ENCODE assay signal across 1 cellular context in the genomic region with DNA sequence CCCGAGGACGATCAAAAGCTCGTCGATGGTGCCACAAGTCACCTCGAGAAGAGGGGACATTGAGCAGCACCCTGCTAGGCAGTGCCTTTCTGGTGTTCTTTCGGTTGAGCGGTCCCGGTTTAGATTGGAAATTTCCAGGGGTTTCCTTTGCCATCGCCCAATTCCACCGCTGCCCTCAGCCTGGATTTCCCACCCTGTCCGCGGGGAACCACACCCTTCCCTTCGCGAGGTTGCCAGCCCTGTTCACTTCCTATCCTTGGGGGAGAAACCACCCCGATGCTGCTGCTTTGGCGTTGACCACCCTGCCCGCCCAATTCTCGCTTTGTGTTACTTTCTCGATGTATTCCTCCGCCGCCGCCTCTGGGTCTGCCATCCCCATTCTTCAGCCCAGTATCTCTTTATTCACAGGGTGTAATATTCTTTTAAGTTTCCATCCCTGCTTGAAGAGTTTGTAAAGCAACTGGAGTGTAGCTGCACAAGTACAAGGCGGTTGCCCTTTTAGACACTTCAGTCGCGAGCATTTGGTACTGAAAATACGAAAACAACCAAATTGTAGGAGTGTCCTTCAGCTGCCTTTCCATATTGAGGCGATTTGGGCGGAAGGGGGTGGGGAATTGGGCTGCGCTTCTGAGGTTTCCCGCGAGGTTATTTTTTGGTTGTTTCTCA.
TF ChIP-seq lines count a peak whose summit lies in the region.

No MANE protein-coding gene starts in this region.

TF ChIP-seq in K562, 482 proteins besides CTCF, POLR2A, EP300 and RAD21 (continued from another document and continues in another):
- TF ChIP-seq SIN3A (IDR thresholded peaks at IDR 0.05; ENCODE audit: borderline replicate concordance in 2 of 2, control insufficient read depth in 1 of 2, low read depth in 2 of 2, low read length in 2 of 2) (peak in 1 of 2 experiments; percentile 32; a peak in 1 of 4 replicates), CAMTA2 (CRISPR knock-in tag; conservative IDR thresholded peaks at IDR 0.05) (no peak), CEBPB (tag; IDR thresholded peaks at IDR 0.05) (no peak), ZNF253 (CRISPR knock-in tag; conservative IDR thresholded peaks at IDR 0.05) (no peak), NR3C1 (CRISPR knock-in tag; IDR thresholded peaks at IDR 0.05) (no peak), RAD51 (IDR thresholded peaks at IDR 0.05; ENCODE audit: borderline replicate concordance, low read depth) (no peak), ATF1 (CRISPR knock-in tag; IDR thresholded peaks at IDR 0.05) (no peak), ATF1 (tag; IDR thresholded peaks at IDR 0.05) (no peak), MLX (CRISPR knock-in tag; conservative IDR thresholded peaks at IDR 0.05) (no peak), JUNB (CRISPR knock-in tag; conservative IDR thresholded peaks at IDR 0.05) (no peak), KDM2B (CRISPR knock-in tag; IDR thresholded peaks at IDR 0.05) (no peak), ILK (tag; IDR thresholded peaks at IDR 0.05; ENCODE audit: borderline replicate concordance, low read depth) (no peak), ZNF561 (CRISPR knock-in tag; conservative IDR thresholded peaks at IDR 0.05) (no peak), ZFP1 (CRISPR knock-in tag; IDR thresholded peaks at IDR 0.05) (no peak), ELF1 (tag; IDR thresholded peaks at IDR 0.05) (no peak), CREB1 (IDR thresholded peaks at IDR 0.05) (no peak), CREB1 (CRISPR knock-in tag; IDR thresholded peaks at IDR 0.05) (no peak), KAT7 (CRISPR knock-in tag; IDR thresholded peaks at IDR 0.05; ENCODE audit: borderline replicate concordance) (no peak), HDAC1 (IDR thresholded peaks at IDR 0.05) (0 out of 4 replicates have a peak, but pooled peaks of 1 of the 2 experiments have one; percentile 9), RBFOX2 (IDR thresholded peaks at IDR 0.05; ENCODE audit: low read depth, low read length) (peak; percentile 19; the same call in 1 of the 2 replicates), NEUROD1 (IDR thresholded peaks at IDR 0.05; ENCODE audit: borderline replicate concordance, low read depth, low read length, partially characterized antibody) (no peak), POLR2AphosphoS5 (IDR thresholded peaks at IDR 0.05; ENCODE audit: control insufficient read depth, insufficient read depth, low read depth, low read length) (no peak), ETV6 (IDR thresholded peaks at IDR 0.05; ENCODE audit: borderline replicate concordance in 1 of 2, low read depth in 2 of 2, low read length in 1 of 2) (no peak), ETV6 (CRISPR knock-in tag; IDR thresholded peaks at IDR 0.05; ENCODE audit: borderline replicate concordance) (no peak), CBX1 (IDR thresholded peaks at IDR 0.05; ENCODE audit: low read depth) (no peak), NONO (IDR thresholded peaks at IDR 0.05; ENCODE audit: low read depth in 2 of 2, low read length in 1 of 2) (no peak), TAL1 (IDR thresholded peaks at IDR 0.05) (no peak), PTTG1 (tag; IDR thresholded peaks at IDR 0.05; ENCODE audit: low read depth) (no peak), SRSF7 (optimal IDR thresholded peaks at IDR 0.05; ENCODE audit: low read depth, low read length) (no peak), HNRNPUL1 (IDR thresholded peaks at IDR 0.05; ENCODE audit: low read length) (no peak), CHCHD3 (CRISPR knock-in tag; IDR thresholded peaks at IDR 0.05) (no peak), ZNF3 (CRISPR knock-in tag; IDR thresholded peaks at IDR 0.05) (no peak), RBM15 (IDR thresholded peaks at IDR 0.05; ENCODE audit: insufficient read depth, low read length) (no peak), SNIP1 (IDR thresholded peaks at IDR 0.05; ENCODE audit: low read depth) (no peak), CHD1 (IDR thresholded peaks at IDR 0.05; ENCODE audit: low read length) (no peak), CBFA2T2 (conservative IDR thresholded peaks at IDR 0.05) (no peak), ZBTB17 (CRISPR knock-in tag; IDR thresholded peaks at IDR 0.05) (no peak), ZBTB5 (IDR thresholded peaks at IDR 0.05) (no peak), EGR1 (conservative IDR thresholded peaks at IDR 0.05) (no peak), ARNT (IDR thresholded peaks at IDR 0.05) (no peak), RFX7 (CRISPR knock-in tag; IDR thresholded peaks at IDR 0.05) (no peak), ZNF134 (CRISPR knock-in tag; conservative IDR thresholded peaks at IDR 0.05) (peak; percentile 80), PYGO2 (tag; IDR thresholded peaks at IDR 0.05) (no peak), RCOR1 (IDR thresholded peaks at IDR 0.05; ENCODE audit: borderline replicate concordance in 1 of 2, low read depth in 2 of 2, low read length in 2 of 2) (no peak), RBBP5 (IDR thresholded peaks at IDR 0.05; ENCODE audit: borderline replicate concordance, insufficient read depth, low read length, poor library complexity, severe bottlenecking) (peak; percentile 6), GATAD2A (IDR thresholded peaks at IDR 0.05) (no peak), BRD4 (IDR thresholded peaks at IDR 0.05) (no peak), SAP30 (IDR thresholded peaks at IDR 0.05; ENCODE audit: borderline replicate concordance, insufficient read depth, low read depth, low read length, poor library complexity, severe bottlenecking) (peak; percentile 29), CTBP1 (IDR thresholded peaks at IDR 0.05; ENCODE audit: borderline replicate concordance) (no peak), POU5F1 (IDR thresholded peaks at IDR 0.05; ENCODE audit: borderline replicate concordance, low read depth, low read length, partially characterized antibody) (no peak), HDAC6 (IDR thresholded peaks at IDR 0.05; ENCODE audit: low read depth, low read length) (no peak), TCF7 (IDR thresholded peaks at IDR 0.05; ENCODE audit: borderline replicate concordance) (no peak), TBP (optimal IDR thresholded peaks at IDR 0.05; ENCODE audit: low read depth, low read length) (peak; percentile 32), RFX1 (IDR thresholded peaks at IDR 0.05) (no peak), POLR2G (IDR thresholded peaks at IDR 0.05; ENCODE audit: low read depth, low read length) (peak; percentile 70)
- TF ChIP-seq, protein P1, sequence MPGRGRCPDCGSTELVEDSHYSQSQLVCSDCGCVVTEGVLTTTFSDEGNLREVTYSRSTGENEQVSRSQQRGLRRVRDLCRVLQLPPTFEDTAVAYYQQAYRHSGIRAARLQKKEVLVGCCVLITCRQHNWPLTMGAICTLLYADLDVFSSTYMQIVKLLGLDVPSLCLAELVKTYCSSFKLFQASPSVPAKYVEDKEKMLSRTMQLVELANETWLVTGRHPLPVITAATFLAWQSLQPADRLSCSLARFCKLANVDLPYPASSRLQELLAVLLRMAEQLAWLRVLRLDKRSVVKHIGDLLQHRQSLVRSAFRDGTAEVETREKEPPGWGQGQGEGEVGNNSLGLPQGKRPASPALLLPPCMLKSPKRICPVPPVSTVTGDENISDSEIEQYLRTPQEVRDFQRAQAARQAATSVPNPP (IDR thresholded peaks at IDR 0.05; ENCODE audit: borderline replicate concordance, insufficient read depth, insufficient read length) = no peak
- TF ChIP-seq, protein P2, sequence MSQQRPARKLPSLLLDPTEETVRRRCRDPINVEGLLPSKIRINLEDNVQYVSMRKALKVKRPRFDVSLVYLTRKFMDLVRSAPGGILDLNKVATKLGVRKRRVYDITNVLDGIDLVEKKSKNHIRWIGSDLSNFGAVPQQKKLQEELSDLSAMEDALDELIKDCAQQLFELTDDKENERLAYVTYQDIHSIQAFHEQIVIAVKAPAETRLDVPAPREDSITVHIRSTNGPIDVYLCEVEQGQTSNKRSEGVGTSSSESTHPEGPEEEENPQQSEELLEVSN (IDR thresholded peaks at IDR 0.05; ENCODE audit: borderline replicate concordance in 1 of 2, extremely low read depth in 1 of 2, insufficient read depth in 1 of 2, insufficient read length in 1 of 2, low read depth in 1 of 2, low read length in 1 of 2, poor library complexity in 1 of 2, severe bottlenecking in 1 of 2) = no peak
- TF ChIP-seq, protein P3, sequence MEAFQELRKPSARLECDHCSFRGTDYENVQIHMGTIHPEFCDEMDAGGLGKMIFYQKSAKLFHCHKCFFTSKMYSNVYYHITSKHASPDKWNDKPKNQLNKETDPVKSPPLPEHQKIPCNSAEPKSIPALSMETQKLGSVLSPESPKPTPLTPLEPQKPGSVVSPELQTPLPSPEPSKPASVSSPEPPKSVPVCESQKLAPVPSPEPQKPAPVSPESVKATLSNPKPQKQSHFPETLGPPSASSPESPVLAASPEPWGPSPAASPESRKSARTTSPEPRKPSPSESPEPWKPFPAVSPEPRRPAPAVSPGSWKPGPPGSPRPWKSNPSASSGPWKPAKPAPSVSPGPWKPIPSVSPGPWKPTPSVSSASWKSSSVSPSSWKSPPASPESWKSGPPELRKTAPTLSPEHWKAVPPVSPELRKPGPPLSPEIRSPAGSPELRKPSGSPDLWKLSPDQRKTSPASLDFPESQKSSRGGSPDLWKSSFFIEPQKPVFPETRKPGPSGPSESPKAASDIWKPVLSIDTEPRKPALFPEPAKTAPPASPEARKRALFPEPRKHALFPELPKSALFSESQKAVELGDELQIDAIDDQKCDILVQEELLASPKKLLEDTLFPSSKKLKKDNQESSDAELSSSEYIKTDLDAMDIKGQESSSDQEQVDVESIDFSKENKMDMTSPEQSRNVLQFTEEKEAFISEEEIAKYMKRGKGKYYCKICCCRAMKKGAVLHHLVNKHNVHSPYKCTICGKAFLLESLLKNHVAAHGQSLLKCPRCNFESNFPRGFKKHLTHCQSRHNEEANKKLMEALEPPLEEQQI (IDR thresholded peaks at IDR 0.05) = no peak
- TF ChIP-seq, protein P4, sequence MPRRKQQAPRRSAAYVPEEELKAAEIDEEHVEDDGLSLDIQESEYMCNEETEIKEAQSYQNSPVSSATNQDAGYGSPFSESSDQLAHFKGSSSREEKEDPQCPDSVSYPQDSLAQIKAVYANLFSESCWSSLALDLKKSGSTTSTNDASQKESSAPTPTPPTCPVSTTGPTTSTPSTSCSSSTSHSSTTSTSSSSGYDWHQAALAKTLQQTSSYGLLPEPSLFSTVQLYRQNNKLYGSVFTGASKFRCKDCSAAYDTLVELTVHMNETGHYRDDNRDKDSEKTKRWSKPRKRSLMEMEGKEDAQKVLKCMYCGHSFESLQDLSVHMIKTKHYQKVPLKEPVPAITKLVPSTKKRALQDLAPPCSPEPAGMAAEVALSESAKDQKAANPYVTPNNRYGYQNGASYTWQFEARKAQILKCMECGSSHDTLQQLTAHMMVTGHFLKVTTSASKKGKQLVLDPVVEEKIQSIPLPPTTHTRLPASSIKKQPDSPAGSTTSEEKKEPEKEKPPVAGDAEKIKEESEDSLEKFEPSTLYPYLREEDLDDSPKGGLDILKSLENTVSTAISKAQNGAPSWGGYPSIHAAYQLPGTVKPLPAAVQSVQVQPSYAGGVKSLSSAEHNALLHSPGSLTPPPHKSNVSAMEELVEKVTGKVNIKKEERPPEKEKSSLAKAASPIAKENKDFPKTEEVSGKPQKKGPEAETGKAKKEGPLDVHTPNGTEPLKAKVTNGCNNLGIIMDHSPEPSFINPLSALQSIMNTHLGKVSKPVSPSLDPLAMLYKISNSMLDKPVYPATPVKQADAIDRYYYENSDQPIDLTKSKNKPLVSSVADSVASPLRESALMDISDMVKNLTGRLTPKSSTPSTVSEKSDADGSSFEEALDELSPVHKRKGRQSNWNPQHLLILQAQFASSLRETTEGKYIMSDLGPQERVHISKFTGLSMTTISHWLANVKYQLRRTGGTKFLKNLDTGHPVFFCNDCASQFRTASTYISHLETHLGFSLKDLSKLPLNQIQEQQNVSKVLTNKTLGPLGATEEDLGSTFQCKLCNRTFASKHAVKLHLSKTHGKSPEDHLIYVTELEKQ (CRISPR knock-in tag; IDR thresholded peaks at IDR 0.05) = no peak
- TF ChIP-seq, protein P5, sequence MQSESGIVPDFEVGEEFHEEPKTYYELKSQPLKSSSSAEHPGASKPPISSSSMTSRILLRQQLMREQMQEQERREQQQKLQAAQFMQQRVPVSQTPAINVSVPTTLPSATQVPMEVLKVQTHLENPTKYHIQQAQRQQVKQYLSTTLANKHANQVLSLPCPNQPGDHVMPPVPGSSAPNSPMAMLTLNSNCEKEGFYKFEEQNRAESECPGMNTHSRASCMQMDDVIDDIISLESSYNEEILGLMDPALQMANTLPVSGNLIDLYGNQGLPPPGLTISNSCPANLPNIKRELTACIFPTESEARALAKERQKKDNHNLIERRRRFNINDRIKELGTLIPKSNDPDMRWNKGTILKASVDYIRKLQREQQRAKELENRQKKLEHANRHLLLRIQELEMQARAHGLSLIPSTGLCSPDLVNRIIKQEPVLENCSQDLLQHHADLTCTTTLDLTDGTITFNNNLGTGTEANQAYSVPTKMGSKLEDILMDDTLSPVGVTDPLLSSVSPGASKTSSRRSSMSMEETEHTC (IDR thresholded peaks at IDR 0.05) = no peak
- TF ChIP-seq, protein P6, sequence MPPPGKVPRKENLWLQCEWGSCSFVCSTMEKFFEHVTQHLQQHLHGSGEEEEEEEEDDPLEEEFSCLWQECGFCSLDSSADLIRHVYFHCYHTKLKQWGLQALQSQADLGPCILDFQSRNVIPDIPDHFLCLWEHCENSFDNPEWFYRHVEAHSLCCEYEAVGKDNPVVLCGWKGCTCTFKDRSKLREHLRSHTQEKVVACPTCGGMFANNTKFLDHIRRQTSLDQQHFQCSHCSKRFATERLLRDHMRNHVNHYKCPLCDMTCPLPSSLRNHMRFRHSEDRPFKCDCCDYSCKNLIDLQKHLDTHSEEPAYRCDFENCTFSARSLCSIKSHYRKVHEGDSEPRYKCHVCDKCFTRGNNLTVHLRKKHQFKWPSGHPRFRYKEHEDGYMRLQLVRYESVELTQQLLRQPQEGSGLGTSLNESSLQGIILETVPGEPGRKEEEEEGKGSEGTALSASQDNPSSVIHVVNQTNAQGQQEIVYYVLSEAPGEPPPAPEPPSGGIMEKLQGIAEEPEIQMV (tag; conservative IDR thresholded peaks at IDR 0.05; ENCODE audit: low read depth) = no peak
- TF ChIP-seq, protein P7, sequence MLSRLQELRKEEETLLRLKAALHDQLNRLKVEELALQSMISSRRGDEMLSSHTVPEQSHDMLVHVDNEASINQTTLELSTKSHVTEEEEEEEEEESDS (CRISPR knock-in tag; IDR thresholded peaks at IDR 0.05) = no peak
